ENCODE assay signal across 1 cellular context in genomic region chr11:28701760-28702449, GRCh38.
TF ChIP-seq lines count a peak whose summit lies in the region.

No MANE protein-coding gene starts in this region.

TF ChIP-seq in HCT116, 20 proteins besides CTCF, POLR2A, EP300 and RAD21 (continued from another document):
- peak; percentile 48; the same call in 1 of the 2 replicates for TF ChIP-seq SIN3A (IDR thresholded peaks at IDR 0.05; ENCODE audit: low read depth)
- TF ChIP-seq ATF3 (IDR thresholded peaks at IDR 0.05) = no peak
- TF ChIP-seq EGR1 (IDR thresholded peaks at IDR 0.05; ENCODE audit: low read depth) = no peak
- no peak; the same call in 1 of the 2 replicates for TF ChIP-seq MAX (IDR thresholded peaks at IDR 0.05)
- TF ChIP-seq CBX3 (IDR thresholded peaks at IDR 0.05; ENCODE audit: low read depth) = peak; percentile 92
- no peak; the same call in none of the 2 replicates for TF ChIP-seq CEBPB (IDR thresholded peaks at IDR 0.05; ENCODE audit: low read depth)
- no peak for TF ChIP-seq EZH2 (IDR thresholded peaks at IDR 0.05)
- TF ChIP-seq FOSL1 (IDR thresholded peaks at IDR 0.05; ENCODE audit: low read depth) = peak; percentile 88
- 0 out of 2 replicates have a peak, but pooled peaks have one; percentile 59 for TF ChIP-seq SRF (IDR thresholded peaks at IDR 0.05; ENCODE audit: low read depth)
- TF ChIP-seq JUND (IDR thresholded peaks at IDR 0.05) = peak; percentile 90
- no peak for TF ChIP-seq ZBTB33 (IDR thresholded peaks at IDR 0.05; ENCODE audit: extremely low read depth, insufficient replicate concordance, low read length)
- TF ChIP-seq ZNF274 (IDR thresholded peaks at IDR 0.05; ENCODE audit: low read depth, low read length) = no peak
- TF ChIP-seq ZFX (IDR thresholded peaks at IDR 0.05) = no peak
- peak; percentile 56; the same call in 1 of the 2 replicates for TF ChIP-seq POLR2AphosphoS5 (IDR thresholded peaks at IDR 0.05; ENCODE audit: low read depth, low read length)
- no peak for TF ChIP-seq EZH2phosphoT487 (IDR thresholded peaks at IDR 0.05; ENCODE audit: borderline replicate concordance)
- TF ChIP-seq TCF7L2 (IDR thresholded peaks at IDR 0.05; ENCODE audit: borderline replicate concordance, extremely low read depth, insufficient read depth, insufficient read length) = peak; percentile 92
- TF ChIP-seq REST (IDR thresholded peaks at IDR 0.05; ENCODE audit: low read depth) = no peak
- TF ChIP-seq ELF1 (IDR thresholded peaks at IDR 0.05; ENCODE audit: borderline replicate concordance, low read depth) = no peak
